In genomic region chr1:229891227-229891626, GRCh38 we compare ENCODE assay signal across 24 cellular contexts.
DNase-seq lines count a peak whose midpoint lies in the region; ATAC-seq and TF ChIP-seq lines count a peak whose summit lies in the region.
"Had no signal": no experiment of that assay in that cellular context is flagged by ENCODE, and none has a peak within 500 bp of the region (broad histone marks: within the 10 kb centered on the region; RNA-seq: fewer than 3 reads in every experiment).

No MANE protein-coding gene starts in this region.

- H3K4me3 Mint-ChIP-seq in natural killer cell treated with Interleukin-12 subunit alpha and Interleukin-12 subunit beta and Interleukin-15 and Interleukin-18, amount 100 ng/mL, for 72 hours, result no peak overlapping the region
- H3K4me3 Mint-ChIP-seq: CD14-positive monocyte; CD4-positive, alpha-beta memory T cell; CD4-positive, CD25-positive, alpha-beta regulatory T cell; CD8-positive, alpha-beta memory T cell had no signal

- H3K4me1 Mint-ChIP-seq in natural killer cell treated with Interleukin-12 subunit alpha and Interleukin-12 subunit beta and Interleukin-15 and Interleukin-18, amount 100 ng/mL, for 72 hours (ENCODE audit: low read depth in 2 of 2), result no peaks in the 10 kb centered on the region
- H3K4me1 Mint-ChIP-seq: CD14-positive monocyte; CD4-positive, alpha-beta memory T cell; CD4-positive, CD25-positive, alpha-beta regulatory T cell; CD8-positive, alpha-beta memory T cell had no signal

- H3K36me3 ChIP-seq in esophagus muscularis mucosa, result no peaks in the 10 kb centered on the region
- H3K36me3 ChIP-seq: BE2C, BLaER1 had no signal

- H3K9me3 Mint-ChIP-seq in natural killer cell treated with Interleukin-12 subunit alpha and Interleukin-12 subunit beta and Interleukin-15 and Interleukin-18, amount 100 ng/mL, for 72 hours, result no peaks in the 10 kb centered on the region
- H3K9me3 Mint-ChIP-seq: CD4-positive, alpha-beta memory T cell; CD8-positive, alpha-beta memory T cell had no signal

- TF ChIP-seq EP300 in esophagus muscularis mucosa (IDR thresholded peaks at IDR 0.05), result no peak

- no peak overlapping the region for H3K27ac Mint-ChIP-seq in natural killer cell treated with Interleukin-12 subunit alpha and Interleukin-12 subunit beta and Interleukin-15 and Interleukin-18, amount 100 ng/mL, for 72 hours
- H3K27ac Mint-ChIP-seq: CD14-positive monocyte; CD4-positive, alpha-beta memory T cell; CD4-positive, CD25-positive, alpha-beta regulatory T cell; CD8-positive, alpha-beta memory T cell had no signal

- DNase-seq in LNCaP clone FGC (ENCODE audit: low read depth) (peak; percentile 62), RPMI8226 (peak; percentile 0), esophagus muscularis mucosa (ENCODE audit: extremely low spot score) (peak; percentile 39), GOT3 (lab: John Stamatoyannopoulos, UW) (no peak), hepatic stellate cell (ENCODE audit: low spot score) (no peak)
- DNase-seq in natural killer cell treated with Interleukin-12 subunit alpha and Interleukin-12 subunit beta and Interleukin-15 and Interleukin-18, amount 100 ng/mL, for 72 hours (ENCODE audit: low spot score), result no peak
- DNase-seq: 8988T; ACHN; BE2C; C1 segment of cervical spinal cord; CD4-positive, alpha-beta memory T cell; CD4-positive, CD25-positive, alpha-beta regulatory T cell; CD8-positive, alpha-beta memory T cell; COR-L47; DMS 273 treated with DMSO at 0.1 percent for 48 hours; DMS153; DMS53; DMS79; DND-41; EL; GDM1 had no signal

- H3K4me1 ChIP-seq in esophagus muscularis mucosa, result peaks cover 14 to 37% (median 36%) of the 10 kb centered on the region in 4 donors
- H3K4me1 ChIP-seq: BLaER1 had no signal

- no peaks in the 10 kb centered on the region for H3K36me3 Mint-ChIP-seq in natural killer cell treated with Interleukin-12 subunit alpha and Interleukin-12 subunit beta and Interleukin-15 and Interleukin-18, amount 100 ng/mL, for 72 hours
- H3K36me3 Mint-ChIP-seq: CD14-positive monocyte; CD4-positive, alpha-beta memory T cell; CD4-positive, CD25-positive, alpha-beta regulatory T cell; CD8-positive, alpha-beta memory T cell had no signal

- TF ChIP-seq CTCF in LNCaP clone FGC (IDR thresholded peaks at IDR 0.05; ENCODE audit: control insufficient read depth, extremely low read depth, insufficient read depth) (no peak), esophagus muscularis mucosa (IDR thresholded peaks at IDR 0.05) (no peak)

- H3K27ac ChIP-seq in esophagus muscularis mucosa (replicated peaks in 1 of 4), result no peak overlapping the region
- H3K27ac ChIP-seq: BLaER1 had no signal

- H3K9me3 ChIP-seq in esophagus muscularis mucosa, result no peaks in the 10 kb centered on the region
- H3K9me3 ChIP-seq: BE2C, BLaER1 had no signal

- intact Hi-C loops in esophagus muscularis mucosa (cut with DNase I), result no loop called here

- WGBS in esophagus muscularis mucosa, result 95% methylated on average over 2 of the region's 2 CpGs

- no peak for TF ChIP-seq POLR2A in esophagus muscularis mucosa (IDR thresholded peaks at IDR 0.05; ENCODE audit: low read depth)

- ATAC-seq in natural killer cell treated with Interleukin-12 subunit alpha and Interleukin-12 subunit beta and Interleukin-15 and Interleukin-18, amount 100 ng/mL, for 72 hours, result no peak
- ATAC-seq: GM12878 had no signal

- H3K4me3 ChIP-seq in LNCaP clone FGC (ENCODE audit: low read depth, low read length), result no peak overlapping the region
- no peak overlapping the region for H3K4me3 ChIP-seq in esophagus muscularis mucosa
- H3K4me3 ChIP-seq: BLaER1, GM12878 had no signal

- H3K27me3 Mint-ChIP-seq in natural killer cell treated with Interleukin-12 subunit alpha and Interleukin-12 subunit beta and Interleukin-15 and Interleukin-18, amount 100 ng/mL, for 72 hours, result peaks cover 22 to 30% of the 10 kb centered on the region in 2 donors

- H3K27me3 ChIP-seq in esophagus muscularis mucosa, result no peaks in the 10 kb centered on the region
- H3K27me3 ChIP-seq: BE2C, BLaER1 had no signal

Comparison
In these comparisons a context has a peak if more than half of its experiments do, and no peak if none do; other contexts are left out.
1. DNase-seq: peak in LNCaP clone FGC (single experiment), RPMI8226 (single experiment) and esophagus muscularis mucosa (single experiment); none in GOT3 (single experiment), natural killer cell treated with Interleukin-12 subunit alpha and Interleukin-12 subunit beta and Interleukin-15 and Interleukin-18, amount 100 ng/mL, for 72 hours (single experiment) and hepatic stellate cell (single experiment).